In the genomic region with DNA sequence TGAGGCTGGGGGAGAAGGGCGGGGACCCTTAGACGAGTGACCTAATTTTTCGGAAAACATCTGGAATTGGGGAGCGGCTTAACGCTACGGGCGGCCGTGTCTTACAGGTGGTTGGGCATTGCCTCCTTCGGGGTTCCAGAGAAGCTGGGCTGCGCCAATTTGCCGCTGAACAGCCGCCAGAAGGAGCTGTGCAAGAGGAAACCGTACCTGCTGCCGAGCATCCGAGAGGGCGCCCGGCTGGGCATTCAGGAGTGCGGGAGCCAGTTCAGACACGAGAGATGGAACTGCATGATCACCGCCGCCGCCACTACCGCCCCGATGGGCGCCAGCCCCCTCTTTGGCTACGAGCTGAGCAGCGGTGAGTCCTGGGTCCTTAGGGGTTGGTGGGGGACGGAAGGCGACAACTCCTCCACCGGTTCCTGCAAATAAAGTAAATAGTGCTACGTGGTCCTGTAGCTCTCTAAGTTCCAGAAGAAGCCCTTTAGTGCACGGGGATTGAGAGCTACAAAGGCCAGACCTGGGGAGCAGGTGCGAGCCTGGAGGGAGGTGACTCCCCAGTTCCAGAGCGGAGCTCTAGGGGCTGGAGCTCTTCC, we compare ENCODE assay signal across 7 cellular contexts. TPM values are rescaled to one million over a fixed set of nuclear protein-coding genes. Genes with fewer than 3 reads are reported as not detected.
DNase-seq lines count a peak whose midpoint lies in the region; ATAC-seq and TF ChIP-seq lines count a peak whose summit lies in the region.

No MANE protein-coding gene starts in this region.

- no peak for TF ChIP-seq EP300 in suprapubic skin (IDR thresholded peaks at IDR 0.05)

- H3K27ac ChIP-seq in suprapubic skin (peak overlapping the region; percentile 34), PC-3 (ENCODE audit: low read length) (no peak overlapping the region)

- POLR2A ChIA-PET in PC-3 (lab: Charles Lee; ENCODE audit: unreplicated experiment), result no interaction called here

- DNase-seq in GM12864 (ENCODE audit: low read depth) (no peak), NCI-H2107 treated with DMSO at 0.1 percent for 48 hours (lab: John Stamatoyannopoulos, UW; ENCODE audit: unreplicated experiment) (peak; percentile 49), astrocyte of the spinal cord (ENCODE audit: low read depth, low spot score) (peak; percentile 32), left lobe of liver (ENCODE audit: low spot score) (no peak), suprapubic skin (ENCODE audit: low spot score in 2 of 2) (no peak), PC-3 (no peak)

- H2AFZ ChIP-seq in PC-3 (ENCODE audit: low read length), result no peak overlapping the region

- no peak for TF ChIP-seq POLR2A in suprapubic skin (IDR thresholded peaks at IDR 0.05)

- H3K4me3 ChIP-seq in GM12864 (ENCODE audit: low read depth, low read length), result peak overlapping the region; percentile 45
- H3K4me3 ChIP-seq in astrocyte of the spinal cord (ENCODE audit: low read depth, low read length), result peak overlapping the region; percentile 55
- H3K4me3 ChIP-seq in suprapubic skin, result peak overlapping the region; percentile 56
- H3K4me3 ChIP-seq in PC-3 (ENCODE audit: low read length), result no peak overlapping the region

- in situ Hi-C loops in astrocyte of the spinal cord (cut with HindIII; ENCODE audit: low sequenced_read_pairs), result no loop called here

- H3K9me3 ChIP-seq in suprapubic skin, result no peaks in the 10 kb centered on the region
- no peaks in the 10 kb centered on the region for H3K9me3 ChIP-seq in PC-3 (ENCODE audit: low read length)

- TF ChIP-seq CTCF in GM12864 (IDR thresholded peaks at IDR 0.05; ENCODE audit: low read depth, low read length, missing control alignments) (no peak), astrocyte of the spinal cord (IDR thresholded peaks at IDR 0.05; ENCODE audit: low read depth, low read length) (peak; percentile 26), suprapubic skin (IDR thresholded peaks at IDR 0.05) (no peak), PC-3 (conservative IDR thresholded peaks at IDR 0.05; ENCODE audit: low read depth, low read length) (no peak)

- H3K9me2 ChIP-seq in PC-3 (replicated peaks; ENCODE audit: low read length), result no peaks in the 10 kb centered on the region

- no peaks in the 10 kb centered on the region for H3K79me2 ChIP-seq in PC-3 (ENCODE audit: low read length)

- no TSS peak for BruUV-seq in PC-3 (replicated peaks; lab: Mats Ljungman, UMichigan)

- no peak overlapping the region for H3K4me2 ChIP-seq in PC-3 (ENCODE audit: low read length)

- no peak overlapping the region for H3K9ac ChIP-seq in PC-3 (ENCODE audit: low read length)

- CTCF ChIA-PET in PC-3 (lab: Charles Lee), result no interaction called here

- 0% methylated on average over 23 of the region's 34 CpGs for WGBS in suprapubic skin

- H3K27me3 ChIP-seq in suprapubic skin, result peaks cover 70% of the 10 kb centered on the region
- H3K27me3 ChIP-seq in PC-3 (ENCODE audit: low read length), result peaks cover 51% of the 10 kb centered on the region

- H3F3A ChIP-seq in PC-3 (ENCODE audit: low read length, unreplicated experiment), result no peaks in the 10 kb centered on the region

- H3K36me3 ChIP-seq in suprapubic skin (no peaks in the 10 kb centered on the region), PC-3 (ENCODE audit: low read depth, low read length) (no peaks in the 10 kb centered on the region)

- H3K4me1 ChIP-seq in suprapubic skin (peaks cover 19% of the 10 kb centered on the region), PC-3 (ENCODE audit: insufficient read depth, low read length) (no peaks in the 10 kb centered on the region)

- ATAC-seq in GM21576 (IDR thresholded peaks at IDR 0.05; ENCODE audit: unreplicated experiment) (peak; percentile 53), left lobe of liver (peak; percentile 64), PC-3 (no peak)

- no peaks in the 10 kb centered on the region for H4K20me1 ChIP-seq in PC-3 (ENCODE audit: low read length)

- intact Hi-C loops in PC-3 (cut with micrococcal nuclease), result loop anchor here (10.0 kb wide), 3 partner anchors 55 to 665 kb away; a partner anchor contains a TSS

RNA-seq across cellular contexts. Expression of a gene that starts 0.8 kb away (rescaled TPM):
- total RNA-seq in left lobe of liver, result not detected
- 10 to 100 TPM; 11.6 to 28.8 (median 18.3) TPM for total RNA-seq in suprapubic skin
- total RNA-seq in PC-3 (2014; rRNA removed), result not detected in 2 replicates

Comparison
In these comparisons a context has a peak if more than half of its experiments do, and no peak if none do; other contexts are left out.
1. DNase-seq: peak in NCI-H2107 treated with DMSO at 0.1 percent for 48 hours (single experiment) and astrocyte of the spinal cord (single experiment); none in GM12864 (single experiment), left lobe of liver (single experiment), suprapubic skin (0 of 2) and PC-3 (single experiment).
2. RNA of a gene that starts 0.8 kb away (total RNA-seq): 11.6 to 28.8 TPM in suprapubic skin; not detected in left lobe of liver (single experiment) and not detected in PC-3; every median in the first group is over 10 times any median in the second.